ENCODE assay signal across 1 cellular context in genomic region chr10:121591186-121591585, GRCh38.
TF ChIP-seq lines count a peak whose summit lies in the region.

No MANE protein-coding gene starts in this region.

TF ChIP-seq in GM23338, 12 proteins besides CTCF, POLR2A, EP300 and RAD21 (continued from another document):
- TF ChIP-seq ZNF462 (CRISPR knock-in tag; IDR thresholded peaks at IDR 0.05): no peak
- no peak for TF ChIP-seq ZNF114 (CRISPR knock-in tag; IDR thresholded peaks at IDR 0.05)
- TF ChIP-seq CREB1 (CRISPR knock-in tag; IDR thresholded peaks at IDR 0.05; ENCODE audit: low read depth): no peak
- TF ChIP-seq EZH2phosphoT487 (IDR thresholded peaks at IDR 0.05; ENCODE audit: unreplicated experiment): no peak
- TF ChIP-seq NANOG (IDR thresholded peaks at IDR 0.05; ENCODE audit: borderline replicate concordance): no peak
- TF ChIP-seq POLR2AphosphoS5 (IDR thresholded peaks at IDR 0.05; ENCODE audit: low read depth): no peak
TF ChIP-seq in GM23338: peak in this region for 0.
